Comparison of ENCODE assay signal across 24 cellular contexts in genomic region chr7:146346096-146346495, GRCh38.
"Had no signal": no experiment of that assay in that cellular context is flagged by ENCODE, and none has a peak within 500 bp of the region (broad histone marks: within the 10 kb centered on the region; RNA-seq: fewer than 3 reads in every experiment).

No MANE protein-coding gene starts in this region.

- H3K9me3 ChIP-seq: esophagus muscularis mucosa, gastrocnemius medialis, neutrophil, testis, tibial nerve, upper lobe of right lung, vagina had no signal

- H3K4me3 ChIP-seq: esophagus muscularis mucosa, gastrocnemius medialis, heart right ventricle, mucosa of descending colon, spleen, testis, tibial nerve, upper lobe of right lung, vagina had no signal

- ATAC-seq: gastrocnemius medialis; heart right ventricle; left lobe of liver; mucosa of descending colon; naive thymus-derived CD8-positive, alpha-beta T cell; sciatic nerve; stimulated activated memory B cell treated with anti-CD40 and anti-IgM and Interleukin-4, amounts not matched to agents 10 μg/mL and 1 μg/mL and 100 μg/mL, for 72 hours; upper lobe of right lung had no signal

- H3K27me3 ChIP-seq: esophagus muscularis mucosa, gastrocnemius medialis, heart right ventricle, neutrophil, spleen, testis, tibial nerve, upper lobe of right lung, vagina had no signal

- H3K4me1 Mint-ChIP-seq: naive thymus-derived CD8-positive, alpha-beta T cell; stimulated activated memory B cell treated with anti-CD40 and anti-IgM and Interleukin-4, amounts not matched to agents 10 μg/mL and 1 μg/mL and 100 μg/mL, for 72 hours had no signal

- H3K27ac Mint-ChIP-seq: naive thymus-derived CD8-positive, alpha-beta T cell; stimulated activated memory B cell treated with anti-CD40 and anti-IgM and Interleukin-4, amounts not matched to agents 10 μg/mL and 1 μg/mL and 100 μg/mL, for 72 hours; stimulated activated naive CD8-positive, alpha-beta T cell treated with anti-CD3 and anti-CD28 coated beads, Interleukin-15, Interleukin-2, amounts not matched to agents 100 ng/mL and 50 ng/mL, for 24 hours had no signal

- H3K27me3 Mint-ChIP-seq: naive thymus-derived CD8-positive, alpha-beta T cell; stimulated activated memory B cell treated with anti-CD40 and anti-IgM and Interleukin-4, amounts not matched to agents 10 μg/mL and 1 μg/mL and 100 μg/mL, for 72 hours; stimulated activated naive CD8-positive, alpha-beta T cell treated with anti-CD3 and anti-CD28 coated beads, Interleukin-15, Interleukin-2, amounts not matched to agents 100 ng/mL and 50 ng/mL, for 24 hours had no signal

- H3K4me1 ChIP-seq: esophagus muscularis mucosa, gastrocnemius medialis, heart right ventricle, spleen, testis, tibial nerve, upper lobe of right lung, vagina had no signal

- H3K36me3 ChIP-seq: esophagus muscularis mucosa, gastrocnemius medialis, heart right ventricle, neutrophil, spleen, tibial nerve, upper lobe of right lung, vagina had no signal

- H3K4me3 Mint-ChIP-seq: naive thymus-derived CD8-positive, alpha-beta T cell; stimulated activated memory B cell treated with anti-CD40 and anti-IgM and Interleukin-4, amounts not matched to agents 10 μg/mL and 1 μg/mL and 100 μg/mL, for 72 hours; stimulated activated naive CD8-positive, alpha-beta T cell treated with anti-CD3 and anti-CD28 coated beads, Interleukin-15, Interleukin-2, amounts not matched to agents 100 ng/mL and 50 ng/mL, for 24 hours had no signal

- DNase-seq: effector memory CD4-positive, alpha-beta T cell; gastrocnemius medialis; heart right ventricle; hypothalamus; islet precursor cell; mammary epithelial cell; mucosa of descending colon; naive thymus-derived CD8-positive, alpha-beta T cell; posterior cingulate gyrus; spleen; stimulated activated CD4-positive, alpha-beta T cell treated with anti-CD3 and anti-CD28 coated beads, Interleukin-15, amount 100 ng/mL, for 24 hours; stimulated activated CD4-positive, alpha-beta T cell treated with anti-CD3 and anti-CD28 coated beads, Interleukin-1b, Interleukin-23, amount 100 ng/mL, for 48 hours; stimulated activated CD4-positive, alpha-beta T cell treated with anti-CD3 and anti-CD28 coated beads, Interleukin-4, amount 100 ng/mL, for 24 hours; testis; upper lobe of right lung had no signal

- H3K27ac ChIP-seq: epithelial cell of prostate, esophagus muscularis mucosa, gastrocnemius medialis, heart right ventricle, neutrophil, spleen, testis, tibial nerve, upper lobe of right lung, vagina had no signal

- H3K36me3 Mint-ChIP-seq: naive thymus-derived CD8-positive, alpha-beta T cell; stimulated activated memory B cell treated with anti-CD40 and anti-IgM and Interleukin-4, amounts not matched to agents 10 μg/mL and 1 μg/mL and 100 μg/mL, for 72 hours had no signal
